In genomic region chr14:103091041-103091882, GRCh38 we compare ENCODE assay signal across 8 cellular contexts. TPM values are rescaled to one million over a fixed set of nuclear protein-coding genes. Genes with fewer than 3 reads are reported as not detected.
DNase-seq lines count a peak whose midpoint lies in the region; ATAC-seq and TF ChIP-seq lines count a peak whose summit lies in the region.

No MANE protein-coding gene starts in this region.

- peak; percentile 76 for ATAC-seq in IMR-90 (ENCODE audit: low read depth)
- ATAC-seq in activated CD4-positive, CD25-positive, alpha-beta regulatory T cell treated with anti-CD3 and anti-CD28 coated beads, Interleukin-2, amount 50 U/mL, for 24 hours = peak; percentile 83 to 86
- ATAC-seq in HG03135 (IDR thresholded peaks at IDR 0.05; ENCODE audit: unreplicated experiment) = no peak

- peak; percentile 44 to 77 for DNase-seq in NCI-H524 (lab: John Stamatoyannopoulos, UW)
- DNase-seq in NCI-H524 treated with DMSO at 0.1 percent for 48 hours (lab: John Stamatoyannopoulos, UW) = no peak
- peak; percentile 47 for DNase-seq in IMR-90
- peak; percentile 53 for DNase-seq in choroid plexus epithelial cell (ENCODE audit: low read depth)
- DNase-seq in mesendoderm = no peak
- DNase-seq in stimulated activated CD8-positive, alpha-beta memory T cell treated with anti-CD3 and anti-CD28 coated beads, Interleukin-4, amount 100 ng/mL, for 4 hours (ENCODE audit: low read depth in 2 of 2, low spot score in 1 of 2) = peak; percentile 50 to 64

- intact Hi-C loops in IMR-90 (cut with micrococcal nuclease) = no loop called here

- no TSS peak for BruUV-seq in IMR-90 (replicated peaks; lab: Mats Ljungman, UMichigan)

- no peaks in the 10 kb centered on the region for H3K36me3 ChIP-seq in IMR-90 (ENCODE audit: control insufficient read depth, insufficient read depth, low read length)
- H3K36me3 ChIP-seq in mesendoderm (ENCODE audit: control insufficient read depth, insufficient read depth, low read length) = no peaks in the 10 kb centered on the region

- peak overlapping the region; percentile 74 for H2AFZ ChIP-seq in IMR-90 (replicated peaks; ENCODE audit: low read length, poor library complexity)

- dilution Hi-C loops in IMR-90 (cut with HindIII; ENCODE audit: low sequenced_read_pairs, unreplicated experiment) = no loop called here

- H3K27ac ChIP-seq in IMR-90 (ENCODE audit: insufficient read depth, low read length) (no peak overlapping the region), mesendoderm (ENCODE audit: low read depth, low read length) (no peak overlapping the region)

- H2BK15ac ChIP-seq in IMR-90 (ENCODE audit: low read depth, low read length) (no peak overlapping the region), mesendoderm (replicated peaks; ENCODE audit: low read depth) (no peak overlapping the region)

- POLR2A ChIA-PET in IMR-90 (lab: Charles Lee; ENCODE audit: unreplicated experiment) = no interaction called here

- no peaks in the 10 kb centered on the region for H3K9me1 ChIP-seq in IMR-90 (ENCODE audit: insufficient read depth, low read length)

- H2BK20ac ChIP-seq in IMR-90 (ENCODE audit: low read depth, low read length) = no peak overlapping the region

- H4K20me1 ChIP-seq in IMR-90 (ENCODE audit: insufficient read depth, low read length) = no peaks in the 10 kb centered on the region; the same call in 1 of the 2 replicates

- TF ChIP-seq CTCF in IMR-90 (conservative IDR thresholded peaks at IDR 0.05; ENCODE audit: low read depth, low read length) (peak; percentile 32; the same call in 1 of the 2 replicates), choroid plexus epithelial cell (conservative IDR thresholded peaks at IDR 0.05; ENCODE audit: low read depth, low read length) (peak; percentile 36)

- peak overlapping the region; percentile 72 for H2AK9ac ChIP-seq in IMR-90 (replicated peaks; ENCODE audit: low read depth, low read length, poor library complexity)

- H3K4ac ChIP-seq in IMR-90 (ENCODE audit: low read depth, low read length) (peak overlapping the region; percentile 35; the same call in 1 of the 2 replicates), mesendoderm (ENCODE audit: low read depth, low read length) (no peak overlapping the region)

- no peak for TF ChIP-seq POLR2A in IMR-90 (IDR thresholded peaks at IDR 0.05; ENCODE audit: low read depth, low read length)

- no peak overlapping the region for H3K9ac ChIP-seq in IMR-90 (ENCODE audit: low read depth, low read length)
- H3K9ac ChIP-seq in mesendoderm (ENCODE audit: low read length) = peak overlapping the region; percentile 67

- in situ Hi-C loops in IMR-90 (cut with MboI; ENCODE audit: low sequenced_read_pairs) = no loop called here

- no peak overlapping the region; the same call in 1 of the 2 replicates for H4K5ac ChIP-seq in IMR-90 (ENCODE audit: low read depth, low read length)
- H4K5ac ChIP-seq in mesendoderm (ENCODE audit: low read length) = no peak overlapping the region

- H4K8ac ChIP-seq in IMR-90 (ENCODE audit: low read depth in 2 of 2, low read length in 2 of 2) (peak overlapping the region in 1 of 2 experiments; percentile 35; a peak in 1 of 4 replicates), mesendoderm (ENCODE audit: low read depth, low read length) (no peak overlapping the region)

- H3K79me2 ChIP-seq in mesendoderm (ENCODE audit: control insufficient read depth, insufficient read depth, low read length) = no peaks in the 10 kb centered on the region

- CTCF ChIA-PET in IMR-90 (lab: Yijun Ruan, JAX) = no interaction called here

- H3K4me3 ChIP-seq in IMR-90 (ENCODE audit: insufficient read depth, low read depth, low read length) (peak overlapping the region; percentile 37), choroid plexus epithelial cell (ENCODE audit: low read depth, low read length) (peak overlapping the region; percentile 24), mesendoderm (ENCODE audit: low read length) (no peak overlapping the region)

- no peaks in the 10 kb centered on the region for H3K79me1 ChIP-seq in IMR-90 (ENCODE audit: low read depth in 1 of 2, low read length in 2 of 2)
- no peaks in the 10 kb centered on the region for H3K79me1 ChIP-seq in mesendoderm (ENCODE audit: low read length)

- H2AK5ac ChIP-seq in IMR-90 (ENCODE audit: low read depth, low read length) = peak overlapping the region; percentile 11; the same call in 1 of the 2 replicates
- H2AK5ac ChIP-seq in mesendoderm (ENCODE audit: low read length) = no peak overlapping the region

- H2BK120ac ChIP-seq in IMR-90 (ENCODE audit: low read depth, low read length) (no peak overlapping the region), mesendoderm (ENCODE audit: low read depth, low read length) (no peak overlapping the region)

- TF ChIP-seq RAD21 in IMR-90 (IDR thresholded peaks at IDR 0.05; ENCODE audit: low read length) = 0 out of 2 replicates have a peak, but pooled peaks have one; percentile 1

- H3K4me2 ChIP-seq in IMR-90 (ENCODE audit: low read depth, low read length) = peak overlapping the region; percentile 59
- H3K4me2 ChIP-seq in mesendoderm (ENCODE audit: low read length) = peak overlapping the region; percentile 84

- H3K4me1 ChIP-seq in IMR-90 (ENCODE audit: control insufficient read depth, insufficient read depth, low read length) = peaks cover 11% of the 10 kb centered on the region
- no peaks in the 10 kb centered on the region for H3K4me1 ChIP-seq in mesendoderm (ENCODE audit: control insufficient read depth, low read depth, low read length)

- H3K56ac ChIP-seq in IMR-90 (ENCODE audit: extremely low read depth, insufficient read depth, low read length) (no peak overlapping the region), mesendoderm (ENCODE audit: low read length) (peak overlapping the region; percentile 73)

- H3K14ac ChIP-seq in IMR-90 (replicated peaks; ENCODE audit: low read depth, low read length) = no peak overlapping the region

- WGBS in IMR-90 (ENCODE audit: extremely low coverage in 2 of 2, insufficient read length in 1 of 2), 2 experiments = 9% methylated on average over 17 of the region's 69 CpGs; no CpG with 5 or more reads in 1 of the 2 experiments
- WGBS in mesendoderm (ENCODE audit: extremely low coverage, insufficient coverage, low lambda C conversion rate) = no CpG with 5 or more reads among the region's 69 CpGs

- no peak overlapping the region for H4K91ac ChIP-seq in IMR-90 (ENCODE audit: insufficient read depth, low read depth, low read length)

- H3K27me3 ChIP-seq in IMR-90 (ENCODE audit: control insufficient read depth, insufficient read depth, low read length) (peaks cover 39% of the 10 kb centered on the region), mesendoderm (ENCODE audit: insufficient read depth, low read length, poor library complexity) (no peaks in the 10 kb centered on the region)

- no peak overlapping the region for H2BK5ac ChIP-seq in IMR-90 (ENCODE audit: low read depth, low read length, poor library complexity, severe bottlenecking)
- no peak overlapping the region for H2BK5ac ChIP-seq in mesendoderm (ENCODE audit: low read length)

- H3K9me3 ChIP-seq in IMR-90 (ENCODE audit: control insufficient read depth, insufficient read depth, low read length) = no peaks in the 10 kb centered on the region; the same call in 1 of the 2 replicates

- H3K18ac ChIP-seq in IMR-90 (ENCODE audit: low read depth, low read length) = no peak overlapping the region
- H3K18ac ChIP-seq in mesendoderm (ENCODE audit: low read length) = peak overlapping the region; percentile 11

- H3K23ac ChIP-seq in IMR-90 (ENCODE audit: low read depth, low read length) = peak overlapping the region; percentile 59; the same call in 1 of the 2 replicates
- peak overlapping the region; percentile 80 for H3K23ac ChIP-seq in mesendoderm (ENCODE audit: low read length)

TF ChIP-seq in IMR-90, 13 proteins besides CTCF, POLR2A, EP300 and RAD21 (continues in another document):
- no peak for TF ChIP-seq FOS (IDR thresholded peaks at IDR 0.05; ENCODE audit: low read depth, low read length)
- TF ChIP-seq BHLHE40 (IDR thresholded peaks at IDR 0.05; ENCODE audit: low read depth, low read length) = peak; percentile 81
- no peak for TF ChIP-seq MAFK (IDR thresholded peaks at IDR 0.05; ENCODE audit: low read depth, low read length)
- no peak for TF ChIP-seq RCOR1 (IDR thresholded peaks at IDR 0.05; ENCODE audit: insufficient replicate concordance, low read length)
- no peak for TF ChIP-seq SMC3 (IDR thresholded peaks at IDR 0.05; ENCODE audit: low read depth, low read length)
- TF ChIP-seq, protein P1, sequence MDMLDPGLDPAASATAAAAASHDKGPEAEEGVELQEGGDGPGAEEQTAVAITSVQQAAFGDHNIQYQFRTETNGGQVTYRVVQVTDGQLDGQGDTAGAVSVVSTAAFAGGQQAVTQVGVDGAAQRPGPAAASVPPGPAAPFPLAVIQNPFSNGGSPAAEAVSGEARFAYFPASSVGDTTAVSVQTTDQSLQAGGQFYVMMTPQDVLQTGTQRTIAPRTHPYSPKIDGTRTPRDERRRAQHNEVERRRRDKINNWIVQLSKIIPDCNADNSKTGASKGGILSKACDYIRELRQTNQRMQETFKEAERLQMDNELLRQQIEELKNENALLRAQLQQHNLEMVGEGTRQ (IDR thresholded peaks at IDR 0.05; ENCODE audit: low read depth, low read length) = peak; percentile 85

RNA-seq across cellular contexts. Expression of gene EXOC3L4, which starts 3.3 kb away (rescaled TPM):
- not detected in 2 replicates for total RNA-seq in IMR-90 (2012; rRNA removed)
- not detected in 2 replicates for polyA plus RNA-seq in IMR-90 (2012; rRNA removed)
- 0.14 TPM in 1 of 2 replicates, not detected in the other for polyA plus RNA-seq in IMR-90 (2012; cell fraction: cytosol; rRNA removed)
- polyA plus RNA-seq in IMR-90 (2012; cell fraction: nucleus; rRNA removed; ENCODE audit: low replicate concordance) = 0.72 and 0.85 TPM in 2 replicates
- 0.10 TPM for polyA plus RNA-seq in mesendoderm (2013, experiment 1 of 2)
- polyA plus RNA-seq in mesendoderm (2013, experiment 2 of 2) = not detected

RNA-seq across cellular contexts. Expression of gene LBHD2, which starts 7.3 kb away (rescaled TPM):
- total RNA-seq in IMR-90 (2012; rRNA removed) = not detected in 2 replicates
- not detected in 2 replicates for polyA plus RNA-seq in IMR-90 (2012; rRNA removed)
- 0.18 TPM in 1 of 2 replicates, not detected in the other for polyA plus RNA-seq in IMR-90 (2012; cell fraction: cytosol; rRNA removed)
- not detected in 2 replicates for polyA plus RNA-seq in IMR-90 (2012; cell fraction: nucleus; rRNA removed; ENCODE audit: low replicate concordance)
- polyA plus RNA-seq in mesendoderm (2013, experiment 1 of 2) = not detected
- not detected for polyA plus RNA-seq in mesendoderm (2013, experiment 2 of 2)

RNA-seq across cellular contexts. Expression of gene TNFAIP2, which starts 32.0 kb away (rescaled TPM):
- 5.0 and 6.3 TPM in 2 replicates for total RNA-seq in IMR-90 (2012; rRNA removed)
- polyA plus RNA-seq in IMR-90 (2012; rRNA removed) = 9.6 and 9.9 TPM in 2 replicates
- polyA plus RNA-seq in IMR-90 (2012; cell fraction: cytosol; rRNA removed) = 10.7 and 12.7 TPM in 2 replicates
- 43.9 and 49.0 TPM in 2 replicates for polyA plus RNA-seq in IMR-90 (2012; cell fraction: nucleus; rRNA removed; ENCODE audit: low replicate concordance)
- 30.9 TPM for polyA plus RNA-seq in mesendoderm (2013, experiment 1 of 2)
- 29.3 TPM for polyA plus RNA-seq in mesendoderm (2013, experiment 2 of 2)

RNA-seq across cellular contexts. Expression of gene CDC42BPB, which starts 33.9 kb away (rescaled TPM):
- 48.0 and 49.1 TPM in 2 replicates for total RNA-seq in IMR-90 (2012; rRNA removed)
- polyA plus RNA-seq in IMR-90 (2012; rRNA removed) = 73.6 and 81.4 TPM in 2 replicates
- polyA plus RNA-seq in IMR-90 (2012; cell fraction: cytosol; rRNA removed) = 45.7 and 64.7 TPM in 2 replicates
- polyA plus RNA-seq in IMR-90 (2012; cell fraction: nucleus; rRNA removed; ENCODE audit: low replicate concordance) = 168 and 207 TPM in 2 replicates
- polyA plus RNA-seq in mesendoderm (2013, experiment 1 of 2) = 49.9 TPM
- polyA plus RNA-seq in mesendoderm (2013, experiment 2 of 2) = 48.4 TPM

Comparison
In these comparisons a context has a peak if more than half of its experiments do, and no peak if none do; other contexts are left out.
1. DNase-seq: peak in NCI-H524 (2 of 2), IMR-90 (single experiment), choroid plexus epithelial cell (single experiment) and stimulated activated CD8-positive, alpha-beta memory T cell treated with anti-CD3 and anti-CD28 coated beads, Interleukin-4, amount 100 ng/mL, for 4 hours (2 of 2); none in NCI-H524 treated with DMSO at 0.1 percent for 48 hours (single experiment) and mesendoderm (single experiment).